18 cellular contexts compared by ENCODE assay signal in the genomic region with DNA sequence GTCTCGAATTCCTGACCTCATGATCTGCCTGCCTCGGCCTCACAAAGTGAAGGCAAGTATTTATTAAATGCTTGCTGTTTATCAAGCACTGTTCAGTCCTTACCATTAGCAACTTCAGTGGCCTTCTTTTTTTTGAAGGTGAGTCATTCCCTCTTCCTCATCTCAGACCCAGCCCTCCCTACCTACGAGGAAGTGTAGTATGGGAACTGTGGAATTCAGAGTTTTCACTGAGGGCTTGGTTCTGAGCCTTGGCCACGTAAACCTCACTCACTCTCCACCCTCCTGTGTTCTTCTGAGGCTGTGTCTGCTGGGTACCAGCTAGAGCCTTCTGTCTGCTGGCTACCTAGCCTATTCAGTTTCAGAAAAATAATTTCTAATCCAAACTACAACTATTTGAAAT.
DNase-seq lines count a peak whose midpoint lies in the region; ATAC-seq, FAIRE-seq and TF ChIP-seq lines count a peak whose summit lies in the region.
"Had no signal": no experiment of that assay in that cellular context is flagged by ENCODE, and none has a peak within 500 bp of the region (broad histone marks: within the 10 kb centered on the region; RNA-seq: fewer than 3 reads in every experiment).

No MANE protein-coding gene starts in this region.

- no peaks in the 10 kb centered on the region for H3K9me3 ChIP-seq in osteoblast (ENCODE audit: low read depth, low read length)
- no peaks in the 10 kb centered on the region for H3K9me3 ChIP-seq in right atrium auricular region
- H3K9me3 ChIP-seq: BLaER1 treated with 17β-estradiol and CSF1 and Interleukin-3, amounts not matched to agents 10 nM and 100 nM had no signal

- no peak for TF ChIP-seq CTCF in osteoblast (IDR thresholded peaks at IDR 0.05; ENCODE audit: extremely low read depth, low read depth, low read length)
- no peak for TF ChIP-seq CTCF in GM10266 (IDR thresholded peaks at IDR 0.05; ENCODE audit: control insufficient read depth, insufficient read depth, low read depth, missing control alignments)
- no peak for TF ChIP-seq CTCF in right atrium auricular region (IDR thresholded peaks at IDR 0.05)

- peak overlapping the region; percentile 19 for H2AFZ ChIP-seq in osteoblast (ENCODE audit: low read length)

- FAIRE-seq in GM12892 (lab: Jason Lieb, UNC): peak; percentile 24
- FAIRE-seq in RCC 7860 (lab: Jason Lieb, UNC): no peak
- FAIRE-seq: kidney had no signal

- DNase-seq in GM12892 (ENCODE audit: insufficient read length): no peak
- DNase-seq in RCC 7860 (ENCODE audit: low spot score): peak; percentile 28
- DNase-seq in epithelial cell of prostate (ENCODE audit: low read depth, low spot score): peak; percentile 76
- no peak for DNase-seq in osteoblast (ENCODE audit: insufficient read length, low spot score, missing footprints)
- no peak for DNase-seq in GM10266 (ENCODE audit: extremely low spot score)
- no peak for DNase-seq in T1000 (lab: John Stamatoyannopoulos, UW)
- no peak for DNase-seq in right atrium auricular region (ENCODE audit: low spot score)
- DNase-seq: activated CD4-positive, alpha-beta T cell treated with anti-CD3 and anti-CD28 coated beads, Interleukin-2, amount 10 ng/mL, durations not matched to agents 24 days and 14 days; activated T-cell treated with anti-CD3 and anti-CD28 coated beads, Interleukin-2, amount 50 U/mL, for 4 hours; amniotic stem cell; effector CD8-positive, alpha-beta T cell; GOT3; kidney; NCI-H1048; stimulated activated CD4-positive, alpha-beta T cell treated with anti-CD3 and anti-CD28 coated beads, Interleukin-2, amount 100 ng/mL, for 48 hours; SW 1271 had no signal

- ATAC-seq in HG02763 (IDR thresholded peaks at IDR 0.05; ENCODE audit: unreplicated experiment): no peak
- ATAC-seq: activated T-cell treated with anti-CD3 and anti-CD28 coated beads, Interleukin-2, amount 50 U/mL, for 4 hours had no signal

- TF ChIP-seq POLR2A in GM12892 (IDR thresholded peaks at IDR 0.05; ENCODE audit: low read depth, low read length): no peak

- H3K79me2 ChIP-seq in osteoblast (ENCODE audit: insufficient read depth, low read length): no peaks in the 10 kb centered on the region

- H3K27me3 ChIP-seq in osteoblast (ENCODE audit: insufficient read depth, low read length) (no peaks in the 10 kb centered on the region), right atrium auricular region (no peaks in the 10 kb centered on the region)
- H3K27me3 ChIP-seq: BLaER1 treated with 17β-estradiol and CSF1 and Interleukin-3, amounts not matched to agents 10 nM and 100 nM had no signal

- peak overlapping the region; percentile 6 for H3K27ac ChIP-seq in epithelial cell of prostate
- H3K27ac ChIP-seq in osteoblast (ENCODE audit: low read depth, low read length): peak overlapping the region; percentile 29
- H3K27ac ChIP-seq in right atrium auricular region: no peak overlapping the region
- H3K27ac ChIP-seq: BLaER1 treated with 17β-estradiol and CSF1 and Interleukin-3, amounts not matched to agents 10 nM and 100 nM had no signal

- peaks cover 16% of the 10 kb centered on the region for H3K4me1 ChIP-seq in osteoblast (ENCODE audit: insufficient read depth, low read length)
- H3K4me1 ChIP-seq in right atrium auricular region: peaks cover 0 to 10% of the 10 kb centered on the region in 2 donors

- no peaks in the 10 kb centered on the region for H4K20me1 ChIP-seq in osteoblast (ENCODE audit: insufficient read depth, low read length)
- H4K20me1 ChIP-seq: BLaER1 treated with 17β-estradiol and CSF1 and Interleukin-3, amounts not matched to agents 10 nM and 100 nM had no signal

- H3K36me3 ChIP-seq in osteoblast (ENCODE audit: insufficient read depth, low read length) (no peaks in the 10 kb centered on the region), right atrium auricular region (no peaks in the 10 kb centered on the region)
- H3K36me3 ChIP-seq: BLaER1 treated with 17β-estradiol and CSF1 and Interleukin-3, amounts not matched to agents 10 nM and 100 nM had no signal

- no peak overlapping the region for H3K4me3 ChIP-seq in osteoblast (ENCODE audit: insufficient read depth, low read length)
- no peak overlapping the region for H3K4me3 ChIP-seq in right atrium auricular region
- H3K4me3 ChIP-seq: BLaER1 treated with 17β-estradiol and CSF1 and Interleukin-3, amounts not matched to agents 10 nM and 100 nM had no signal

- no peak overlapping the region for H3K4me2 ChIP-seq in osteoblast (ENCODE audit: insufficient read depth, low read length)

Comparison
In these comparisons a context has a peak if more than half of its experiments do, and no peak if none do; other contexts are left out.
1. DNase-seq: peak in RCC 7860 (single experiment) and epithelial cell of prostate (single experiment); none in GM12892 (single experiment), osteoblast (single experiment), GM10266 (single experiment), T1000 (single experiment) and right atrium auricular region (single experiment).
2. H3K27ac ChIP-seq: peak in epithelial cell of prostate (single experiment) and osteoblast (single experiment); none in right atrium auricular region (0 of 2).